Comparison of ENCODE assay signal across 20 cellular contexts in the genomic region with DNA sequence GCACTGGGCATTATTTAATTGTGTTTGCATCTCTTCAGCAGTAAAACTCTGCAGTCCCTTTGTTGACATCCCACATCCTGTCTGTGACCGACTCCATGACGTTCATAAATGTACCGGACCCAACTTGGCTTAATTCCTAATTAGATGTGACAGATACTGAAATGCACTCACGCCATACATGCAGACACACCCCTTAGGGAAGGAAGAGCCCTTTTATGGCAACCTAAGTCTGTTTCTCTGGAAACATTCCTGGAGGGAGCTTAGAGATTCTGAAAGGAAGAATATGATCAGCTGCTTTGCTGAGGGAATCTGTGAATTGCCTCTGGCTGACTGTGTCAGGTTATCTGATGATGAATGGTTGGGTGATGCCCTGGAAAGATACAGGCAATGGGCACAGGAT. TPM values are rescaled to one million over a fixed set of nuclear protein-coding genes. Genes with fewer than 3 reads are reported as not detected.
"Had no signal": no experiment of that assay in that cellular context is flagged by ENCODE, and none has a peak within 500 bp of the region (broad histone marks: within the 10 kb centered on the region; RNA-seq: fewer than 3 reads in every experiment).

No MANE protein-coding gene starts in this region.

- ATAC-seq: activated naive CD8-positive, alpha-beta T cell treated with anti-CD3 and anti-CD28 coated beads, Interleukin-2, amount 50 U/mL, for 24 hours; mucosa of descending colon; pancreas; stimulated activated naive B cell treated with anti-CD40 and anti-IgM and Interleukin-4, amounts not matched to agents 10 μg/mL and 1 μg/mL and 100 μg/mL, for 72 hours had no signal

- H3K36me3 Mint-ChIP-seq: activated naive CD4-positive, alpha-beta T cell treated with anti-CD3 and anti-CD28 coated beads, Interleukin-2, amount 10 ng/mL, durations not matched to agents 7 days and 5 days; immature natural killer cell; memory B cell; naive B cell; stimulated activated naive B cell treated with anti-CD40 and anti-IgM and Interleukin-4, amounts not matched to agents 10 μg/mL and 1 μg/mL and 100 μg/mL, for 72 hours had no signal

- H3K4me1 ChIP-seq: pancreas, sigmoid colon, spleen had no signal

- H3K9me3 Mint-ChIP-seq: activated CD4-positive, alpha-beta T cell treated with anti-CD3 and anti-CD28 coated beads, Interleukin-2, amount 10 ng/mL, durations not matched to agents 7 days and 5 days; activated naive CD4-positive, alpha-beta T cell treated with anti-CD3 and anti-CD28 coated beads, Interleukin-2, amount 10 ng/mL, durations not matched to agents 7 days and 5 days; activated naive CD8-positive, alpha-beta T cell treated with anti-CD3 and anti-CD28 coated beads, Interleukin-2, amount 50 U/mL, for 24 hours; brain; immature natural killer cell; memory B cell; naive B cell had no signal

- DNase-seq: activated CD4-positive, alpha-beta T cell treated with anti-CD3 and anti-CD28 coated beads, Interleukin-2, amount 10 ng/mL, durations not matched to agents 7 days and 5 days; activated CD8-positive, alpha-beta memory T cell treated with anti-CD3 and anti-CD28 coated beads, Interleukin-2, amount 50 U/mL, for 4 hours; activated effector memory CD4-positive, alpha-beta T cell treated with Interleukin-2 at 50 U/mL for 16 hours; activated naive CD4-positive, alpha-beta T cell treated with anti-CD3 and anti-CD28 coated beads, Interleukin-2, amount 10 ng/mL, durations not matched to agents 7 days and 5 days; activated naive CD8-positive, alpha-beta T cell treated with anti-CD3 and anti-CD28 coated beads, Interleukin-2, amount 50 U/mL, for 24 hours; activated T-cell treated with anti-CD3 and anti-CD28 coated beads, Interleukin-2, amount 50 U/mL, for 48 hours; anterior cingulate cortex; caudate nucleus; dorsolateral prefrontal cortex; immature natural killer cell; mucosa of descending colon; naive B cell; pancreas; sigmoid colon; spleen; stimulated activated CD4-positive, alpha-beta T cell treated with anti-CD3 and anti-CD28 coated beads, Interleukin-4, amount 100 ng/mL, for 4 hours; stimulated activated naive B cell treated with anti-CD40 and anti-IgM and Interleukin-4, amounts not matched to agents 10 μg/mL and 1 μg/mL and 100 μg/mL, for 72 hours had no signal

- H3K36me3 ChIP-seq: pancreas had no signal

- H3K27ac ChIP-seq: dorsolateral prefrontal cortex, pancreas, sigmoid colon, spleen had no signal

- H3K27ac Mint-ChIP-seq: activated CD4-positive, alpha-beta T cell treated with anti-CD3 and anti-CD28 coated beads, Interleukin-2, amount 10 ng/mL, durations not matched to agents 7 days and 5 days; activated naive CD4-positive, alpha-beta T cell treated with anti-CD3 and anti-CD28 coated beads, Interleukin-2, amount 10 ng/mL, durations not matched to agents 7 days and 5 days; activated naive CD8-positive, alpha-beta T cell treated with anti-CD3 and anti-CD28 coated beads, Interleukin-2, amount 50 U/mL, for 24 hours; immature natural killer cell; memory B cell; naive B cell; stimulated activated naive B cell treated with anti-CD40 and anti-IgM and Interleukin-4, amounts not matched to agents 10 μg/mL and 1 μg/mL and 100 μg/mL, for 72 hours had no signal

- H3K4me3 ChIP-seq: dorsolateral prefrontal cortex, mucosa of descending colon, pancreas, sigmoid colon, spleen had no signal

- H3K4me3 Mint-ChIP-seq: activated CD4-positive, alpha-beta T cell treated with anti-CD3 and anti-CD28 coated beads, Interleukin-2, amount 10 ng/mL, durations not matched to agents 7 days and 5 days; activated naive CD4-positive, alpha-beta T cell treated with anti-CD3 and anti-CD28 coated beads, Interleukin-2, amount 10 ng/mL, durations not matched to agents 7 days and 5 days; activated naive CD8-positive, alpha-beta T cell treated with anti-CD3 and anti-CD28 coated beads, Interleukin-2, amount 50 U/mL, for 24 hours; brain; immature natural killer cell; memory B cell; naive B cell; stimulated activated naive B cell treated with anti-CD40 and anti-IgM and Interleukin-4, amounts not matched to agents 10 μg/mL and 1 μg/mL and 100 μg/mL, for 72 hours had no signal

- H3K9me3 ChIP-seq: mucosa of descending colon, pancreas, sigmoid colon, spleen had no signal

- H3K4me1 Mint-ChIP-seq: activated CD4-positive, alpha-beta T cell treated with anti-CD3 and anti-CD28 coated beads, Interleukin-2, amount 10 ng/mL, durations not matched to agents 7 days and 5 days; activated naive CD4-positive, alpha-beta T cell treated with anti-CD3 and anti-CD28 coated beads, Interleukin-2, amount 10 ng/mL, durations not matched to agents 7 days and 5 days; activated naive CD8-positive, alpha-beta T cell treated with anti-CD3 and anti-CD28 coated beads, Interleukin-2, amount 50 U/mL, for 24 hours; immature natural killer cell; memory B cell; naive B cell; stimulated activated naive B cell treated with anti-CD40 and anti-IgM and Interleukin-4, amounts not matched to agents 10 μg/mL and 1 μg/mL and 100 μg/mL, for 72 hours had no signal

- H3K27me3 Mint-ChIP-seq: activated CD4-positive, alpha-beta T cell treated with anti-CD3 and anti-CD28 coated beads, Interleukin-2, amount 10 ng/mL, durations not matched to agents 7 days and 5 days; activated naive CD4-positive, alpha-beta T cell treated with anti-CD3 and anti-CD28 coated beads, Interleukin-2, amount 10 ng/mL, durations not matched to agents 7 days and 5 days; brain; memory B cell; naive B cell; stimulated activated naive B cell treated with anti-CD40 and anti-IgM and Interleukin-4, amounts not matched to agents 10 μg/mL and 1 μg/mL and 100 μg/mL, for 72 hours had no signal

- H3K27me3 ChIP-seq: dorsolateral prefrontal cortex, pancreas, sigmoid colon, spleen had no signal

RNA-seq across cellular contexts. Expression of a gene that starts 33.4 kb away (rescaled TPM):
- total RNA-seq: activated CD4-positive, alpha-beta T cell treated with anti-CD3 and anti-CD28 coated beads, Interleukin-2, amount 10 ng/mL, durations not matched to agents 7 days and 5 days; pulmonary artery endothelial cell had no signal
- polyA plus RNA-seq: immature natural killer cell had no signal
